2 cellular contexts compared by ENCODE assay signal in the genomic region with DNA sequence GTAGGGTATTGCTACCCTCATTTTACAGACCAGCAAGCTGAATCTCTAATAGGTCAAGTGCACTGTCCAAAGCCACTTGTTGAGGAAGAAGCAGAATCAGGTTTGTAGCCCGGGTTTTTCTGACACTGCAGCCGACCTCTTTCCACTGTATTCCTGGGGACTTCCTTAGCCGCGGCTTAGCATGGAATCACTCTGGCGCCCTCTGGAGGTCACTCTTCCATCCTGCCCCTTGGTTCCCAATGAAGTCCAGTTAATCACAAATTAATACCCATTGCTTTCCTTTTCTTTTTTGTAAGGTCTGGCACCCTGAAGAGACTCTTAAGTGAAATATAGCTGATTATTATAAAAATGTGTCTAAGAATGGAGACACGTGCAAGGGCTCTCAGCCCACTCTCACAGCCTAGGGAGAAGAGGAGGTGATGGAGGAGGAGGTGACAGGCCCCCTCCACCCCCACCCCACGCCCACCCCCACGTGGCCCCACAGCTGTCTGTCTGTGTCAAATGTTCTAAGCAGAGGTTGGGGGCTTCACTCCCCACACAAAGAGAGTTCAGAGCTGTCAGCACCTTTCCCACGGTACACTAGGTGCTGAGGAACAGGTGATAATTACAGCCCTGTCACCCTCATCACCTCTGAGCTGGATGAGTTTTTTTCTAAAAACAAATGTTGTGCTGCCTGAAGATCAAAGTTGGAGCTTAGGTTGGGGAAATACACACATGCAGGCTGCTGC.
TF ChIP-seq lines count a peak whose summit lies in the region.

No MANE protein-coding gene starts in this region.

TF ChIP-seq in IMR-90, 13 proteins besides CTCF, POLR2A, EP300 and RAD21:
- TF ChIP-seq, protein P1, sequence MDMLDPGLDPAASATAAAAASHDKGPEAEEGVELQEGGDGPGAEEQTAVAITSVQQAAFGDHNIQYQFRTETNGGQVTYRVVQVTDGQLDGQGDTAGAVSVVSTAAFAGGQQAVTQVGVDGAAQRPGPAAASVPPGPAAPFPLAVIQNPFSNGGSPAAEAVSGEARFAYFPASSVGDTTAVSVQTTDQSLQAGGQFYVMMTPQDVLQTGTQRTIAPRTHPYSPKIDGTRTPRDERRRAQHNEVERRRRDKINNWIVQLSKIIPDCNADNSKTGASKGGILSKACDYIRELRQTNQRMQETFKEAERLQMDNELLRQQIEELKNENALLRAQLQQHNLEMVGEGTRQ (IDR thresholded peaks at IDR 0.05; ENCODE audit: low read depth, low read length) = no peak
- no peak for TF ChIP-seq RCOR1 (IDR thresholded peaks at IDR 0.05; ENCODE audit: insufficient replicate concordance, low read length)
- TF ChIP-seq CHD1 (IDR thresholded peaks at IDR 0.05; ENCODE audit: low read depth, low read length) = no peak
- peak; percentile 87 for TF ChIP-seq SMC3 (IDR thresholded peaks at IDR 0.05; ENCODE audit: low read depth, low read length)
- no peak for TF ChIP-seq RFX5 (IDR thresholded peaks at IDR 0.05; ENCODE audit: low read depth, low read length)
- no peak for TF ChIP-seq MXI1 (IDR thresholded peaks at IDR 0.05; ENCODE audit: borderline replicate concordance, low read depth, low read length)
- TF ChIP-seq MAFK (IDR thresholded peaks at IDR 0.05; ENCODE audit: low read depth, low read length) = no peak
- TF ChIP-seq MAZ (IDR thresholded peaks at IDR 0.05; ENCODE audit: borderline replicate concordance, low read depth, low read length) = no peak
TF ChIP-seq in IMR-90: peak in this region for 1.

TF ChIP-seq in neural cell, 6 proteins besides CTCF, POLR2A, EP300 and RAD21:
- no peak for TF ChIP-seq EZH2 (IDR thresholded peaks at IDR 0.05; ENCODE audit: borderline replicate concordance, insufficient read depth, low read length, poor library complexity, severe bottlenecking)
- TF ChIP-seq SMC3 (conservative IDR thresholded peaks at IDR 0.05; ENCODE audit: poor library complexity) = peak; percentile 79
- no peak for TF ChIP-seq MXI1 (conservative IDR thresholded peaks at IDR 0.05; ENCODE audit: poor library complexity, severe bottlenecking)
- peak; percentile 50 for TF ChIP-seq POLR2AphosphoS5 (IDR thresholded peaks at IDR 0.05)
